ENCODE assay signal across 19 cellular contexts in genomic region chr9:7172445-7173115, GRCh38.
DNase-seq lines count a peak whose midpoint lies in the region; ATAC-seq, FAIRE-seq and TF ChIP-seq lines count a peak whose summit lies in the region.
"Had no signal": no experiment of that assay in that cellular context is flagged by ENCODE, and none has a peak within 500 bp of the region (broad histone marks: within the 10 kb centered on the region; RNA-seq: fewer than 3 reads in every experiment).

No MANE protein-coding gene starts in this region.

- no TSS peak for BruUV-seq in K562 (replicated peaks; lab: Mats Ljungman, UMichigan)

- H3K4me3 ChIP-seq in cardiac muscle cell (no peak overlapping the region), K562 (no peak overlapping the region)
- H3K4me3 ChIP-seq: hepatocyte, lung, pancreas had no signal

- H4K20me1 ChIP-seq in K562 (replicated peaks; ENCODE audit: control insufficient read depth, insufficient read depth, low read length): no peaks in the 10 kb centered on the region

- DNase-seq in cardiac muscle cell (ENCODE audit: low read depth in 1 of 2, low spot score in 1 of 2): peak in 1 of 2 donors; percentile 23
- DNase-seq in Right ventricle myocardium inferior (ENCODE audit: missing footprints): no peak
- DNase-seq in K562 (ENCODE audit: extremely low read depth in 1 of 4, low spot score in 3 of 4): no peak
- peak; percentile 67 for DNase-seq in islet precursor cell
- no peak for DNase-seq in CD1c-positive myeloid dendritic cell (ENCODE audit: extremely low spot score)
- DNase-seq in SHP77 (lab: John Stamatoyannopoulos, UW): no peak
- no peak for DNase-seq in mucosa of gallbladder (ENCODE audit: low spot score)
- DNase-seq: ACHN; activated CD4-positive, alpha-beta T cell treated with anti-CD3 and anti-CD28 coated beads, Interleukin-2, amount 50 U/mL, for 4 hours; activated effector memory CD4-positive, alpha-beta T cell treated with Interleukin-2 at 50 U/mL for 16 hours; DMS53; MM.1S; NCI-H2107; pancreas had no signal

- H3K4me1 ChIP-seq in cardiac muscle cell (ENCODE audit: low read depth) (peaks cover 35% of the 10 kb centered on the region), K562 (replicated peaks in 1 of 2; ENCODE audit: control insufficient read depth in 2 of 2, insufficient read depth in 2 of 2, low read length in 2 of 2) (peaks cover 0 to 6% of the 10 kb centered on the region in 2 experiments; a peak in 3 of 5 replicates)
- H3K4me1 ChIP-seq: pancreas had no signal

- intact Hi-C loops in Right ventricle myocardium inferior (cut with DNase I): no loop called here
- intact Hi-C loops in K562 (cut with micrococcal nuclease): loop anchor here (5.0 kb wide), 1 partner anchor 120 kb away; no protein-coding TSS in a partner anchor

- ATAC-seq in Right ventricle myocardium inferior (no peak), K562 (peak; percentile 53), GM18867 (IDR thresholded peaks at IDR 0.05; ENCODE audit: unreplicated experiment) (no peak)
- ATAC-seq: pancreas had no signal

- TF ChIP-seq CTCF in cardiac muscle cell (IDR thresholded peaks at IDR 0.05; ENCODE audit: low read depth, low read length) (no peak), K562 (IDR thresholded peaks at IDR 0.05 in 2 of 3, conservative IDR thresholded peaks at IDR 0.05 in 1 of 3; ENCODE audit: insufficient read depth in 2 of 3, low read depth in 1 of 3, low read length in 3 of 3) (no peak)

- H3K27me3 ChIP-seq in cardiac muscle cell: no peaks in the 10 kb centered on the region
- H3K27me3 ChIP-seq in K562 (ENCODE audit: control insufficient read depth in 2 of 2, insufficient read depth in 2 of 2, low read length in 2 of 2): no peaks in the 10 kb centered on the region
- H3K27me3 ChIP-seq: hepatocyte, pancreas had no signal

- TF ChIP-seq EP300 in K562 (IDR thresholded peaks at IDR 0.05; ENCODE audit: low read length): no peak

- H3K4me2 ChIP-seq in K562 (ENCODE audit: insufficient read depth, low read length): no peak overlapping the region
- H3K4me2 ChIP-seq: hepatocyte had no signal

- H3K36me3 ChIP-seq in cardiac muscle cell: no peaks in the 10 kb centered on the region
- no peaks in the 10 kb centered on the region for H3K36me3 ChIP-seq in K562 (ENCODE audit: control insufficient read depth, insufficient read depth, low read length)

- no peaks in the 10 kb centered on the region for H3K9me1 ChIP-seq in K562 (ENCODE audit: control insufficient read depth, insufficient read depth, low read length)

- H3K9me3 ChIP-seq in cardiac muscle cell (ENCODE audit: low read depth): no peaks in the 10 kb centered on the region
- no peaks in the 10 kb centered on the region for H3K9me3 ChIP-seq in K562 (replicated peaks; ENCODE audit: control insufficient read depth, insufficient read depth, low read depth, low read length)
- H3K9me3 ChIP-seq: pancreas had no signal

- no peak for TF ChIP-seq POLR2A in K562 (conservative IDR thresholded peaks at IDR 0.05)

- POLR2A ChIA-PET in K562 (lab: Yijun Ruan, JAX): no interaction called here

- H2AFZ ChIP-seq in K562 (ENCODE audit: low read depth, low read length): peak overlapping the region; percentile 51; the same call in 1 of the 2 replicates
- H2AFZ ChIP-seq: hepatocyte had no signal

- H3K79me2 ChIP-seq in K562 (ENCODE audit: control insufficient read depth, insufficient read depth, low read length): no peaks in the 10 kb centered on the region
- H3K79me2 ChIP-seq: hepatocyte had no signal

- peak overlapping the region; percentile 63 for H3K27ac ChIP-seq in cardiac muscle cell
- H3K27ac ChIP-seq in K562 (ENCODE audit: extremely low read depth, low read depth, low read length): peak overlapping the region; percentile 22; the same call in 1 of the 3 replicates
- H3K27ac ChIP-seq: hepatocyte, pancreas had no signal

- 60% methylated on average over 4 of the region's 4 CpGs for WGBS in K562 (ENCODE audit: insufficient coverage, low coverage, missing lambda C conversion rate)

- no peak for FAIRE-seq in K562 (lab: Jason Lieb, UNC)
- FAIRE-seq: bronchial epithelial cell, pancreas, urothelium cell line had no signal

- TF ChIP-seq RAD21 in K562 (CRISPR knock-in tag; conservative IDR thresholded peaks at IDR 0.05 in 1 of 2, IDR thresholded peaks at IDR 0.05 in 1 of 2): no peak

- CTCF ChIA-PET in K562 (lab: Yijun Ruan, JAX; ENCODE audit: low intra/inter-chr PET ratio): no interaction called here

- H3K9ac ChIP-seq in K562 (ENCODE audit: insufficient read depth in 1 of 2, low read depth in 2 of 2, low read length in 2 of 2): no peak overlapping the region; a peak in 1 of 4 replicates

- in situ Hi-C loops in K562 (cut with MboI): no loop called here

TF ChIP-seq in K562, 482 proteins besides CTCF, POLR2A, EP300 and RAD21:
- TF ChIP-seq KAT8 (IDR thresholded peaks at IDR 0.05; ENCODE audit: low read depth) (no peak), PHB2 (IDR thresholded peaks at IDR 0.05; ENCODE audit: low read depth) (no peak), ZNF12 (CRISPR knock-in tag; IDR thresholded peaks at IDR 0.05) (no peak), PBX2 (CRISPR knock-in tag; IDR thresholded peaks at IDR 0.05; ENCODE audit: low read depth) (no peak), PBX2 (tag; conservative IDR thresholded peaks at IDR 0.05; ENCODE audit: low read depth) (no peak), C11orf30 (IDR thresholded peaks at IDR 0.05; ENCODE audit: low read depth) (peak; percentile 13; the same call in 1 of the 2 replicates), ZNF263 (CRISPR knock-in tag; IDR thresholded peaks at IDR 0.05; ENCODE audit: borderline replicate concordance) (no peak), ZNF589 (CRISPR knock-in tag; IDR thresholded peaks at IDR 0.05; ENCODE audit: low read depth) (no peak)
